In genomic region chr4:85658766-85659439, GRCh38 we compare ENCODE assay signal across 18 cellular contexts.
DNase-seq lines count a peak whose midpoint lies in the region; TF ChIP-seq lines count a peak whose summit lies in the region.
"Had no signal": no experiment of that assay in that cellular context is flagged by ENCODE, and none has a peak within 500 bp of the region (broad histone marks: within the 10 kb centered on the region; RNA-seq: fewer than 3 reads in every experiment).

No MANE protein-coding gene starts in this region.

- H3K27ac Mint-ChIP-seq in osteocyte (ENCODE audit: unreplicated experiment): no peak overlapping the region
- H3K27ac Mint-ChIP-seq: stimulated activated effector memory CD8-positive, alpha-beta T cell treated with anti-CD3 and anti-CD28 coated beads, Interleukin-12 subunit alpha, Interleukin-12 subunit beta, amount 100 ng/mL, for 72 hours; T-cell had no signal

- no peaks in the 10 kb centered on the region for H3K4me1 Mint-ChIP-seq in osteocyte (ENCODE audit: unreplicated experiment)
- H3K4me1 Mint-ChIP-seq: stimulated activated effector memory CD8-positive, alpha-beta T cell treated with anti-CD3 and anti-CD28 coated beads, Interleukin-12 subunit alpha, Interleukin-12 subunit beta, amount 100 ng/mL, for 72 hours; T-cell had no signal

- peaks cover 7% of the 10 kb centered on the region for H3K27me3 Mint-ChIP-seq in osteocyte (ENCODE audit: unreplicated experiment)
- H3K27me3 Mint-ChIP-seq: T-cell had no signal

- no peak overlapping the region for H3K4me3 ChIP-seq in epithelial cell of proximal tubule (ENCODE audit: low read depth, low read length)
- H3K4me3 ChIP-seq: HAP-1, upper lobe of left lung had no signal

- no peak overlapping the region for H3K4me3 Mint-ChIP-seq in osteocyte (ENCODE audit: unreplicated experiment)
- H3K4me3 Mint-ChIP-seq: stimulated activated effector memory CD8-positive, alpha-beta T cell treated with anti-CD3 and anti-CD28 coated beads, Interleukin-12 subunit alpha, Interleukin-12 subunit beta, amount 100 ng/mL, for 72 hours; T-cell had no signal

- no peaks in the 10 kb centered on the region for H3K36me3 Mint-ChIP-seq in osteocyte (ENCODE audit: unreplicated experiment)
- H3K36me3 Mint-ChIP-seq: stimulated activated effector memory CD8-positive, alpha-beta T cell treated with anti-CD3 and anti-CD28 coated beads, Interleukin-12 subunit alpha, Interleukin-12 subunit beta, amount 100 ng/mL, for 72 hours; T-cell had no signal

- DNase-seq in NAMALWA (ENCODE audit: low spot score): peak; percentile 60
- DNase-seq in epithelial cell of proximal tubule (ENCODE audit: low read depth): no peak
- DNase-seq in osteocyte (ENCODE audit: extremely low spot score, unreplicated experiment): no peak
- no peak for DNase-seq in stimulated activated CD4-positive, alpha-beta T cell treated with anti-CD3 and anti-CD28 coated beads, Interleukin-1b, Interleukin-23, amount 100 ng/mL, for 48 hours
- DNase-seq in retina: no peak
- no peak for DNase-seq in nucleus accumbens (lab: John Stamatoyannopoulos, UW)
- DNase-seq in DMS79 treated with DMSO at 0.1 percent for 48 hours (lab: John Stamatoyannopoulos, UW): no peak
- DNase-seq: activated CD4-positive, CD25-positive, alpha-beta regulatory T cell treated with anti-CD3 and anti-CD28 coated beads, Interleukin-2, amount 50 U/mL, for 72 hours; activated CD8-positive, alpha-beta memory T cell treated with anti-CD3 and anti-CD28 coated beads, Interleukin-2, amount 50 U/mL, for 4 hours; activated naive CD4-positive, alpha-beta T cell treated with anti-CD3 and anti-CD28 coated beads, Interleukin-2, amount 50 U/mL, for 16 hours; effector CD8-positive, alpha-beta T cell; NCI-H1694; NCI-H510A treated with DMSO at 0.1 percent for 48 hours; T-cell; upper lobe of left lung had no signal

- TF ChIP-seq CTCF in GM12873 (IDR thresholded peaks at IDR 0.05; ENCODE audit: insufficient read depth, low read depth, low read length, missing control alignments) (peak; percentile 29), epithelial cell of proximal tubule (conservative IDR thresholded peaks at IDR 0.05; ENCODE audit: low read depth, low read length) (peak; percentile 9), osteocyte (IDR thresholded peaks at IDR 0.05) (peak; percentile 16)

- no peaks in the 10 kb centered on the region for H3K9me3 Mint-ChIP-seq in osteocyte (ENCODE audit: unreplicated experiment)
- H3K9me3 Mint-ChIP-seq: stimulated activated effector memory CD8-positive, alpha-beta T cell treated with anti-CD3 and anti-CD28 coated beads, Interleukin-12 subunit alpha, Interleukin-12 subunit beta, amount 100 ng/mL, for 72 hours; T-cell had no signal
